Comparison of ENCODE assay signal across 8 cellular contexts in the genomic region with DNA sequence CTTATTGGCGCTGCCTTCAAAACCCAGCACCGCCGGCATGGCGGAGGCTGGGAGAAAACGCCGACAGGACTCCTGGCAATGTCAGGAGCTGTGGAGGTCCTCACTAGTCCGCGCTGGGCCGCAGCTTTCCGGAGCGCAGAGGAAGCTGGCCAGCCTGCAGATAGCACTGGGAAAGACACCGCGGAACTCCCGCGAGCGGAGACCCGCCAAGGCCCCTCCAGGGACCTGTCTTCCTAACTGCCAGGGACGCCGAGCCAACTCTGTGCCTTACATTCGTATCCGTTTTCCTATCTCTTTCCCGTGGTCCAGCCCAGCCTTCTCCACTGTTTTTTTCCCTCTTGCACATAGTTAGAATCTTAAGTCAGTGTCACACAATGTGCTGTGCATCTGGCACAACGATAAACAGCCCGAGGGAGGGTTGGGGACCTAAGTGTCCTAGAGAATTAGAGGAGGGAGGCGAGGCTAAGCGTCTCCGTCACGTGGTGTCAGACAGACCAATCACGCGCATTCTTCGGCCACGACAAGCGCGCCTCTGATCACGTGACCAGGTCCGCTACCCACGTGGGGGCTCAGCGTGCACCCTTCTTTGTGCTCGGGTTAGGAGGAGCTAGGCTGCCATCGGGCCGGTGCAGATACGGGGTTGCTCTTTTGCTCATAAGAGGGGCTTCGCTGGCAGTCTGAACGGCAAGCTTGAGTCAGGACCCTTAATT. TPM values are rescaled to one million over a fixed set of nuclear protein-coding genes. Genes with fewer than 3 reads are reported as not detected.
DNase-seq lines count a peak whose midpoint lies in the region; ATAC-seq and TF ChIP-seq lines count a peak whose summit lies in the region.

A gene (plus strand): TSS at position 582 of the 710 bp plus-strand sequence. CDS start 420 bp downstream, outside the sequence.
A gene (minus strand): TSS at position 168 of the 710 bp plus-strand sequence. CDS start 129 bp downstream, at position 39.

- peak within 1 kb of the TSS; percentile 83 for H3K4me3 ChIP-seq in GM06990 (replicated peaks; ENCODE audit: low read depth, low read length)

- no peaks in the 10 kb centered on the region for H3K27me3 ChIP-seq in GM06990 (replicated peaks; ENCODE audit: control insufficient read depth, insufficient read depth, low read length)

- DNase-seq in GM06990 (ENCODE audit: extremely low read depth, insufficient read length) (peak; percentile 96), NCI-H1092 (lab: John Stamatoyannopoulos, UW) (peak; percentile 100), glomerular endothelial cell (ENCODE audit: extremely low read depth, low read depth, low spot score) (peak; percentile 99), occipital lobe (lab: John Stamatoyannopoulos, UW) (peak; percentile 96)
- DNase-seq in activated naive CD4-positive, alpha-beta T cell treated with anti-CD3 and anti-CD28 coated beads, Interleukin-2, amount 50 U/mL, for 72 hours (ENCODE audit: low spot score in 2 of 2), result peak; percentile 95 to 96

- no peak for TF ChIP-seq CTCF in GM06990 (IDR thresholded peaks at IDR 0.05; ENCODE audit: insufficient read depth, low read length, poor library complexity, severe bottlenecking)

- H3K27ac ChIP-seq in temporal lobe (ENCODE audit: low read depth, low read length), result peak within 1 kb of the TSS; percentile 90

- H3K36me3 Mint-ChIP-seq in activated naive CD4-positive, alpha-beta T cell treated with anti-CD3 and anti-CD28 coated beads, Interleukin-2, amount 50 U/mL, for 72 hours, result peaks cover 13 to 25% of the 10 kb centered on the region in 2 donors

- ATAC-seq in HG02588 (IDR thresholded peaks at IDR 0.05; ENCODE audit: unreplicated experiment), result peak; percentile 90
- peak; percentile 89 for ATAC-seq in SK-N-SH treated with all-trans-retinoic acid at 6 μM for 48 hours
- peak; percentile 84 to 88 for ATAC-seq in activated naive CD4-positive, alpha-beta T cell treated with anti-CD3 and anti-CD28 coated beads, Interleukin-2, amount 50 U/mL, for 72 hours

- H3K27ac Mint-ChIP-seq in activated naive CD4-positive, alpha-beta T cell treated with anti-CD3 and anti-CD28 coated beads, Interleukin-2, amount 50 U/mL, for 72 hours, result no peak within 1 kb of the TSS

- H3K9me3 Mint-ChIP-seq in activated naive CD4-positive, alpha-beta T cell treated with anti-CD3 and anti-CD28 coated beads, Interleukin-2, amount 50 U/mL, for 72 hours, result no peaks in the 10 kb centered on the region

- H3K36me3 ChIP-seq in GM06990 (ENCODE audit: control insufficient read depth, insufficient read depth, low read length), result peaks cover 25% of the 10 kb centered on the region

TF ChIP-seq in SK-N-SH treated with all-trans-retinoic acid at 6 μM for 48 hours, 23 proteins besides CTCF, POLR2A, EP300 and RAD21:
- peak; percentile 41; the same call in 1 of the 2 replicates for TF ChIP-seq ARNTL (CRISPR knock-in tag; IDR thresholded peaks at IDR 0.05; ENCODE audit: borderline replicate concordance, low read depth)
- TF ChIP-seq ZNF565 (CRISPR knock-in tag; conservative IDR thresholded peaks at IDR 0.05; ENCODE audit: low read depth), result no peak
- TF ChIP-seq BACH2 (CRISPR knock-in tag; IDR thresholded peaks at IDR 0.05; ENCODE audit: borderline replicate concordance), result no peak
- TF ChIP-seq, protein P1, sequence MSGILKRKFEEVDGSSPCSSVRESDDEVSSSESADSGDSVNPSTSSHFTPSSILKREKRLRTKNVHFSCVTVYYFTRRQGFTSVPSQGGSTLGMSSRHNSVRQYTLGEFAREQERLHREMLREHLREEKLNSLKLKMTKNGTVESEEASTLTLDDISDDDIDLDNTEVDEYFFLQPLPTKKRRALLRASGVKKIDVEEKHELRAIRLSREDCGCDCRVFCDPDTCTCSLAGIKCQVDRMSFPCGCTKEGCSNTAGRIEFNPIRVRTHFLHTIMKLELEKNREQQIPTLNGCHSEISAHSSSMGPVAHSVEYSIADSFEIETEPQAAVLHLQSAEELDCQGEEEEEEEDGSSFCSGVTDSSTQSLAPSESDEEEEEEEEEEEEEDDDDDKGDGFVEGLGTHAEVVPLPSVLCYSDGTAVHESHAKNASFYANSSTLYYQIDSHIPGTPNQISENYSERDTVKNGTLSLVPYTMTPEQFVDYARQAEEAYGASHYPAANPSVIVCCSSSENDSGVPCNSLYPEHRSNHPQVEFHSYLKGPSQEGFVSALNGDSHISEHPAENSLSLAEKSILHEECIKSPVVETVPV (CRISPR knock-in tag; IDR thresholded peaks at IDR 0.05), result no peak
- TF ChIP-seq OSR1 (CRISPR knock-in tag; IDR thresholded peaks at IDR 0.05), result no peak
- TF ChIP-seq, protein P2, sequence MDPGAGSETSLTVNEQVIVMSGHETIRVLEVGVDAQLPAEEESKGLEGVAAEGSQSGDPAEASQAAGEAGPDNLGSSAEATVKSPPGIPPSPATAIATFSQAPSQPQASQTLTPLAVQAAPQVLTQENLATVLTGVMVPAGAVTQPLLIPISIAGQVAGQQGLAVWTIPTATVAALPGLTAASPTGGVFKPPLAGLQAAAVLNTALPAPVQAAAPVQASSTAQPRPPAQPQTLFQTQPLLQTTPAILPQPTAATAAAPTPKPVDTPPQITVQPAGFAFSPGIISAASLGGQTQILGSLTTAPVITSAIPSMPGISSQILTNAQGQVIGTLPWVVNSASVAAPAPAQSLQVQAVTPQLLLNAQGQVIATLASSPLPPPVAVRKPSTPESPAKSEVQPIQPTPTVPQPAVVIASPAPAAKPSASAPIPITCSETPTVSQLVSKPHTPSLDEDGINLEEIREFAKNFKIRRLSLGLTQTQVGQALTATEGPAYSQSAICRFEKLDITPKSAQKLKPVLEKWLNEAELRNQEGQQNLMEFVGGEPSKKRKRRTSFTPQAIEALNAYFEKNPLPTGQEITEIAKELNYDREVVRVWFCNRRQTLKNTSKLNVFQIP (CRISPR knock-in tag; IDR thresholded peaks at IDR 0.05; ENCODE audit: borderline replicate concordance, low read depth), result no peak
- no peak for TF ChIP-seq ESRRG (CRISPR knock-in tag; IDR thresholded peaks at IDR 0.05)

RNA-seq across cellular contexts. Expression of the first gene that starts in this region (rescaled TPM):
- total RNA-seq in activated naive CD4-positive, alpha-beta T cell treated with anti-CD3 and anti-CD28 coated beads, Interleukin-2, amount 50 U/mL, for 72 hours, result 100 to 1,000 TPM; 171 to 234 TPM
- 152 and 255 TPM in 2 replicates for total RNA-seq in glomerular endothelial cell
- 56.9 TPM for total RNA-seq in occipital lobe
- 49.7 TPM for total RNA-seq in temporal lobe

RNA-seq across cellular contexts. Expression of the second gene that starts in this region (rescaled TPM):
- 10 to 100 TPM; 43.3 to 58.6 TPM for total RNA-seq in activated naive CD4-positive, alpha-beta T cell treated with anti-CD3 and anti-CD28 coated beads, Interleukin-2, amount 50 U/mL, for 72 hours
- 56.8 and 84.3 TPM in 2 replicates for total RNA-seq in glomerular endothelial cell
- 36.8 TPM for total RNA-seq in occipital lobe
- total RNA-seq in temporal lobe, result 26.3 TPM

Comparison
In these comparisons a context has a peak if more than half of its experiments do, and no peak if none do; other contexts are left out.
1. Peak in every context shown above with its lines: DNase-seq, ATAC-seq, H3K4me3 ChIP-seq and H3K27ac ChIP-seq.